In the genomic region with DNA sequence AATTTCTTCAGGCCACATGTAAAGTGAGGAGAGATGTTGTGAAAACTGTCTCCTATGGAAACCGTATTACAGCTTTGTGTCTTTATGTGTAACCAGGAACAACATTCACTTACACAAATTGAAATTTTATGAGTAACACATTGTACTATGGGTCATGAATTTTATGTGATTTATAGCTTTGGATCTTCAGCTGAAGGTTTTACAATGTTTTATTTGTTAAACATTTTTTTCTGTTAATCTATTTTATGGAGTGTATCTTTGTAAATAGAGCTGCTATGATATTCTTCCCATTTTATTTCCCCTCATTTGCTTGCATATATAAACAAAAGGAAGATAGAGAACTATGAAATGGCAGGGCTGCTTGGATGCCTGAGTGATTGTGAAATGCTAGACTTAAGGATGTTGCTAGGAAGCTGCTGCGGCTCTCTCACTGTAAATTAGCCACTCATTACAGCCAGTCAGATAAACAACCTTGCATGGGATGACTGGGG, we compare ENCODE assay signal across 14 cellular contexts.
DNase-seq lines count a peak whose midpoint lies in the region; ATAC-seq and TF ChIP-seq lines count a peak whose summit lies in the region.
"Had no signal": no experiment of that assay in that cellular context is flagged by ENCODE, and none has a peak within 500 bp of the region (broad histone marks: within the 10 kb centered on the region; RNA-seq: fewer than 3 reads in every experiment).

No MANE protein-coding gene starts in this region.

- H3K4me3 Mint-ChIP-seq in stimulated activated naive CD8-positive, alpha-beta T cell treated with anti-CD3 and anti-CD28 coated beads, Interleukin-15, amount 100 ng/mL, for 72 hours, result no peak overlapping the region
- H3K4me3 Mint-ChIP-seq: nephron; stimulated activated memory B cell treated with anti-CD40 and anti-IgM and Interleukin-4, amounts not matched to agents 10 μg/mL and 1 μg/mL and 100 μg/mL, for 72 hours; T-helper 1 cell treated with Interleukin-12 subunit alpha and Interleukin-12 subunit beta and Interleukin-4 antibody, amounts not matched to agents 30 μg/mL and 1 μg/mL, for 36 hours had no signal

- TF ChIP-seq EP300 in suprapubic skin (IDR thresholded peaks at IDR 0.05), result no peak

- TF ChIP-seq CTCF in suprapubic skin (IDR thresholded peaks at IDR 0.05), result no peak

- no peaks in the 10 kb centered on the region for H3K4me1 Mint-ChIP-seq in stimulated activated naive CD8-positive, alpha-beta T cell treated with anti-CD3 and anti-CD28 coated beads, Interleukin-15, amount 100 ng/mL, for 72 hours
- H3K4me1 Mint-ChIP-seq: nephron; stimulated activated memory B cell treated with anti-CD40 and anti-IgM and Interleukin-4, amounts not matched to agents 10 μg/mL and 1 μg/mL and 100 μg/mL, for 72 hours had no signal

- no peak overlapping the region for H3K27ac Mint-ChIP-seq in stimulated activated naive CD8-positive, alpha-beta T cell treated with anti-CD3 and anti-CD28 coated beads, Interleukin-15, amount 100 ng/mL, for 72 hours
- H3K27ac Mint-ChIP-seq: stimulated activated memory B cell treated with anti-CD40 and anti-IgM and Interleukin-4, amounts not matched to agents 10 μg/mL and 1 μg/mL and 100 μg/mL, for 72 hours; T-helper 1 cell treated with Interleukin-12 subunit alpha and Interleukin-12 subunit beta and Interleukin-4 antibody, amounts not matched to agents 30 μg/mL and 1 μg/mL, for 36 hours had no signal

- no peaks in the 10 kb centered on the region for H3K36me3 ChIP-seq in suprapubic skin

- peaks cover 6 to 8% of the 10 kb centered on the region in 2 donors for H3K9me3 Mint-ChIP-seq in stimulated activated naive CD8-positive, alpha-beta T cell treated with anti-CD3 and anti-CD28 coated beads, Interleukin-15, amount 100 ng/mL, for 72 hours
- H3K9me3 Mint-ChIP-seq: nephron; stimulated activated memory B cell treated with anti-CD40 and anti-IgM and Interleukin-4, amounts not matched to agents 10 μg/mL and 1 μg/mL and 100 μg/mL, for 72 hours; T-helper 1 cell treated with Interleukin-12 subunit alpha and Interleukin-12 subunit beta and Interleukin-4 antibody, amounts not matched to agents 30 μg/mL and 1 μg/mL, for 36 hours had no signal

- H3K4me1 ChIP-seq in suprapubic skin, result no peaks in the 10 kb centered on the region

- no peak for ATAC-seq in HG02973 (IDR thresholded peaks at IDR 0.05; ENCODE audit: unreplicated experiment)
- ATAC-seq in stimulated activated naive CD8-positive, alpha-beta T cell treated with anti-CD3 and anti-CD28 coated beads, Interleukin-15, amount 100 ng/mL, for 72 hours, result no peak
- ATAC-seq: stimulated activated memory B cell treated with anti-CD40 and anti-IgM and Interleukin-4, amounts not matched to agents 10 μg/mL and 1 μg/mL and 100 μg/mL, for 72 hours had no signal

- TF ChIP-seq POLR2A in suprapubic skin (IDR thresholded peaks at IDR 0.05), result no peak

- no peaks in the 10 kb centered on the region for H3K27me3 Mint-ChIP-seq in stimulated activated naive CD8-positive, alpha-beta T cell treated with anti-CD3 and anti-CD28 coated beads, Interleukin-15, amount 100 ng/mL, for 72 hours
- H3K27me3 Mint-ChIP-seq: stimulated activated memory B cell treated with anti-CD40 and anti-IgM and Interleukin-4, amounts not matched to agents 10 μg/mL and 1 μg/mL and 100 μg/mL, for 72 hours had no signal

- WGBS in suprapubic skin, result 43% methylated on average over 2 of the region's 2 CpGs

- no peak overlapping the region for H3K4me3 ChIP-seq in suprapubic skin

- no peak overlapping the region for H3K27ac ChIP-seq in suprapubic skin
- H3K27ac ChIP-seq: epithelial cell of prostate had no signal

- H3K27me3 ChIP-seq in suprapubic skin, result no peaks in the 10 kb centered on the region

- DNase-seq in COLO668 (lab: John Stamatoyannopoulos, UW; ENCODE audit: unreplicated experiment), result peak; percentile 44
- DNase-seq in M059J (ENCODE audit: low read depth), result peak; percentile 49
- DNase-seq in SHP77 (lab: John Stamatoyannopoulos, UW), result peak; percentile 49 to 58
- peak; percentile 29 for DNase-seq in foreskin melanocyte
- DNase-seq in cerebellar cortex (ENCODE audit: low spot score), result no peak
- no peak for DNase-seq in stimulated activated naive CD8-positive, alpha-beta T cell treated with anti-CD3 and anti-CD28 coated beads, Interleukin-15, amount 100 ng/mL, for 72 hours
- DNase-seq in suprapubic skin (ENCODE audit: low spot score in 2 of 2), result no peak
- DNase-seq: AML-193, amniotic stem cell had no signal

- no peaks in the 10 kb centered on the region for H3K9me3 ChIP-seq in suprapubic skin

Comparison
In these comparisons a context has a peak if more than half of its experiments do, and no peak if none do; other contexts are left out.
1. DNase-seq: peak in COLO668 (single experiment), M059J (single experiment), SHP77 (2 of 2) and foreskin melanocyte (single experiment); none in cerebellar cortex (single experiment), stimulated activated naive CD8-positive, alpha-beta T cell treated with anti-CD3 and anti-CD28 coated beads, Interleukin-15, amount 100 ng/mL, for 72 hours (0 of 2) and suprapubic skin (0 of 2).